In genomic region chr6:404685-405423, GRCh38 we compare ENCODE assay signal across 17 cellular contexts. TPM values are rescaled to one million over a fixed set of nuclear protein-coding genes. Genes with fewer than 3 reads are reported as not detected.
DNase-seq lines count a peak whose midpoint lies in the region; ATAC-seq and TF ChIP-seq lines count a peak whose summit lies in the region.
"Had no signal": no experiment of that assay in that cellular context is flagged by ENCODE, and none has a peak within 500 bp of the region (broad histone marks: within the 10 kb centered on the region; RNA-seq: fewer than 3 reads in every experiment).

No MANE protein-coding gene starts in this region.

- CTCF ChIA-PET in CD8-positive, alpha-beta T cell (lab: Charles Lee), result interaction anchor here (1.8 to 2.2 kb wide), 2 partner anchors 10 to 13 kb away, joined by 9 to 10 read pairs; partner anchors contain the start of gene IRF4
- CTCF ChIA-PET in activated CD8-positive, alpha-beta T cell treated with anti-CD3 and anti-CD28 coated beads, Interleukin-2, amount 10 ng/mL, durations not matched to agents 7 days and 5 days (lab: Charles Lee), result interaction anchor here (0.7 to 5.5 kb wide), 19 partner anchors 7 to 251 kb away, joined by 3 to 71 read pairs (median 5); partner anchors contain the start of gene IRF4
- CTCF ChIA-PET in PC-3 (lab: Charles Lee), result no interaction called here

- H4K20me1 ChIP-seq in PC-3 (ENCODE audit: low read length), result no peaks in the 10 kb centered on the region

- H3K27ac Mint-ChIP-seq in CD8-positive, alpha-beta T cell, result peak overlapping the region; percentile 88
- H3K27ac Mint-ChIP-seq in activated CD8-positive, alpha-beta T cell treated with anti-CD3 and anti-CD28 coated beads, Interleukin-2, amount 10 ng/mL, durations not matched to agents 7 days and 5 days, result peak overlapping the region; percentile 88
- H3K27ac Mint-ChIP-seq in memory B cell, result peak overlapping the region; percentile 90
- H3K27ac Mint-ChIP-seq: HFFc6 had no signal

- intact Hi-C loops in CD8-positive, alpha-beta T cell (cut with DNase I, micrococcal nuclease), result no loop called here
- intact Hi-C loops in posterior vena cava (cut with DNase I), result no loop called here
- intact Hi-C loops in PC-3 (cut with micrococcal nuclease), result no loop called here

- no peaks in the 10 kb centered on the region for H3F3A ChIP-seq in PC-3 (ENCODE audit: low read length, unreplicated experiment)

- peaks cover 27% of the 10 kb centered on the region for H3K4me1 Mint-ChIP-seq in CD8-positive, alpha-beta T cell (ENCODE audit: low read depth)
- peaks cover 85% of the 10 kb centered on the region for H3K4me1 Mint-ChIP-seq in activated CD8-positive, alpha-beta T cell treated with anti-CD3 and anti-CD28 coated beads, Interleukin-2, amount 10 ng/mL, durations not matched to agents 7 days and 5 days (ENCODE audit: low read depth)
- H3K4me1 Mint-ChIP-seq in memory B cell, result peaks cover 37% of the 10 kb centered on the region

- no peaks in the 10 kb centered on the region for H3K79me2 ChIP-seq in PC-3 (ENCODE audit: low read length)

- H3K4me2 ChIP-seq in PC-3 (ENCODE audit: low read length), result no peak overlapping the region

- peak; percentile 55 for ATAC-seq in CD8-positive, alpha-beta T cell
- ATAC-seq in activated CD8-positive, alpha-beta T cell treated with anti-CD3 and anti-CD28 coated beads, Interleukin-2, amount 10 ng/mL, durations not matched to agents 7 days and 5 days, result peak; percentile 38
- ATAC-seq in memory B cell (ENCODE audit: low read depth) (peak; percentile 57), PC-3 (no peak)

- H3K9me3 Mint-ChIP-seq in CD8-positive, alpha-beta T cell, result no peaks in the 10 kb centered on the region
- no peaks in the 10 kb centered on the region for H3K9me3 Mint-ChIP-seq in activated CD8-positive, alpha-beta T cell treated with anti-CD3 and anti-CD28 coated beads, Interleukin-2, amount 10 ng/mL, durations not matched to agents 7 days and 5 days (ENCODE audit: insufficient read depth)
- H3K9me3 Mint-ChIP-seq in memory B cell, result no peaks in the 10 kb centered on the region

- POLR2A ChIA-PET in CD8-positive, alpha-beta T cell (lab: Charles Lee), result interaction anchor here (1.0 to 3.1 kb wide), 2 partner anchors 12 to 85 kb away, joined by 5 to 22 read pairs; partner anchors contain the start of gene IRF4
- POLR2A ChIA-PET in activated CD8-positive, alpha-beta T cell treated with anti-CD3 and anti-CD28 coated beads, Interleukin-2, amount 10 ng/mL, durations not matched to agents 7 days and 5 days (lab: Charles Lee), result interaction anchor here (0.9 to 15.9 kb wide), 9 partner anchors 8 to 148 kb away, joined by 3 to 231 read pairs (median 12); partner anchors contain the start of gene IRF4
- POLR2A ChIA-PET in PC-3 (lab: Charles Lee; ENCODE audit: unreplicated experiment), result no interaction called here

- no peaks in the 10 kb centered on the region for H3K9me3 ChIP-seq in CD8-positive, alpha-beta T cell (ENCODE audit: low read length)
- no peaks in the 10 kb centered on the region for H3K9me3 ChIP-seq in PC-3 (ENCODE audit: low read length)

- no TSS peak for BruUV-seq in PC-3 (replicated peaks; lab: Mats Ljungman, UMichigan)

- no peaks in the 10 kb centered on the region for H3K36me3 ChIP-seq in CD8-positive, alpha-beta T cell (ENCODE audit: insufficient read depth, low read length)
- H3K36me3 ChIP-seq in PC-3 (ENCODE audit: low read depth, low read length), result no peaks in the 10 kb centered on the region

- peak; percentile 46 for TF ChIP-seq POLR2A in GM19193 (IDR thresholded peaks at IDR 0.05; ENCODE audit: extremely low read depth, insufficient read depth, insufficient read length)

- peak overlapping the region; percentile 14 for H3K4me3 ChIP-seq in CD8-positive, alpha-beta T cell (ENCODE audit: low read depth, low read length)
- no peak overlapping the region for H3K4me3 ChIP-seq in PC-3 (ENCODE audit: low read length)

- no peak overlapping the region for H3K9ac ChIP-seq in PC-3 (ENCODE audit: low read length)

- TF ChIP-seq CTCF in CD8-positive, alpha-beta T cell (IDR thresholded peaks at IDR 0.05), result no peak
- no peak for TF ChIP-seq CTCF in PC-3 (conservative IDR thresholded peaks at IDR 0.05; ENCODE audit: low read depth, low read length)

- peaks cover 28% of the 10 kb centered on the region for H3K4me1 ChIP-seq in CD8-positive, alpha-beta T cell (ENCODE audit: insufficient read depth, low read length)
- H3K4me1 ChIP-seq in PC-3 (ENCODE audit: insufficient read depth, low read length), result peaks cover 14% of the 10 kb centered on the region

- no peaks in the 10 kb centered on the region for H3K27me3 ChIP-seq in CD8-positive, alpha-beta T cell (ENCODE audit: insufficient read depth, low read length)
- peaks cover 56% of the 10 kb centered on the region for H3K27me3 ChIP-seq in PC-3 (ENCODE audit: low read length)

- no peaks in the 10 kb centered on the region for H3K27me3 Mint-ChIP-seq in CD8-positive, alpha-beta T cell (ENCODE audit: low read depth)
- H3K27me3 Mint-ChIP-seq in activated CD8-positive, alpha-beta T cell treated with anti-CD3 and anti-CD28 coated beads, Interleukin-2, amount 10 ng/mL, durations not matched to agents 7 days and 5 days (ENCODE audit: low read depth), result no peaks in the 10 kb centered on the region
- H3K27me3 Mint-ChIP-seq in memory B cell, result no peaks in the 10 kb centered on the region

- H3K27ac ChIP-seq in CD8-positive, alpha-beta T cell (ENCODE audit: low read depth, low read length), result no peak overlapping the region
- H3K27ac ChIP-seq in PC-3 (ENCODE audit: low read length), result no peak overlapping the region
- H3K27ac ChIP-seq: C4-2B had no signal

- peak overlapping the region; percentile 79 for H3K4me3 Mint-ChIP-seq in CD8-positive, alpha-beta T cell
- H3K4me3 Mint-ChIP-seq in activated CD8-positive, alpha-beta T cell treated with anti-CD3 and anti-CD28 coated beads, Interleukin-2, amount 10 ng/mL, durations not matched to agents 7 days and 5 days, result peak overlapping the region; percentile 75
- H3K4me3 Mint-ChIP-seq in memory B cell, result peak overlapping the region; percentile 71
- H3K4me3 Mint-ChIP-seq: HFFc6 had no signal

- H3K9me2 ChIP-seq in PC-3 (replicated peaks; ENCODE audit: low read length), result no peaks in the 10 kb centered on the region

- peak in 2 of 7 experiments; percentile 20 to 29 for DNase-seq in CD8-positive, alpha-beta T cell
- DNase-seq in activated CD8-positive, alpha-beta T cell treated with anti-CD3 and anti-CD28 coated beads, Interleukin-2, amount 10 ng/mL, durations not matched to agents 7 days and 5 days, result peak; percentile 51
- no peak for DNase-seq in memory B cell (ENCODE audit: low spot score in 2 of 2)
- no peak for DNase-seq in SKM-1 treated with dmso at 0.1 percent for 144 hours (lab: John Stamatoyannopoulos, UW; ENCODE audit: unreplicated experiment)
- DNase-seq in iPS-NIHi11 (ENCODE audit: low spot score), result no peak
- DNase-seq in posterior vena cava (ENCODE audit: low spot score), result no peak
- DNase-seq in PC-3, result no peak
- DNase-seq: activated effector memory CD4-positive, alpha-beta T cell treated with Interleukin-2 at 50 U/mL for 16 hours; HFFc6; kidney; MV-4-11; NCI-H2171 treated with DMSO at 0.1 percent for 48 hours had no signal

- peaks cover 48% of the 10 kb centered on the region for H3K36me3 Mint-ChIP-seq in CD8-positive, alpha-beta T cell
- peaks cover 93% of the 10 kb centered on the region for H3K36me3 Mint-ChIP-seq in activated CD8-positive, alpha-beta T cell treated with anti-CD3 and anti-CD28 coated beads, Interleukin-2, amount 10 ng/mL, durations not matched to agents 7 days and 5 days (ENCODE audit: low read depth)
- peaks cover 56% of the 10 kb centered on the region for H3K36me3 Mint-ChIP-seq in memory B cell

- H2AFZ ChIP-seq in PC-3 (ENCODE audit: low read length), result no peak overlapping the region

RNA-seq across cellular contexts. Expression of gene IRF4, which starts 13.3 kb away (rescaled TPM):
- 10 to 100 TPM; 24.7 to 25.6 TPM for total RNA-seq in CD8-positive, alpha-beta T cell
- 10 to 100 TPM; 91.2 to 95.2 TPM for total RNA-seq in activated CD8-positive, alpha-beta T cell treated with anti-CD3 and anti-CD28 coated beads, Interleukin-2, amount 10 ng/mL, durations not matched to agents 7 days and 5 days
- total RNA-seq in posterior vena cava, result 1 to 10 TPM; 1.7 to 2.7 TPM
- 0.15 TPM in 1 of 2 replicates, not detected in the other for total RNA-seq in PC-3 (2014; rRNA removed)
- total RNA-seq: bronchial epithelial cell, endothelial cell of umbilical vein, glomerular endothelial cell, HFFc6 had no signal

Comparison
In these comparisons a context has a peak if more than half of its experiments do, and no peak if none do; other contexts are left out.
1. RNA of gene IRF4, which starts 13.3 kb away (total RNA-seq): 91.2 to 95.2 TPM in activated CD8-positive, alpha-beta T cell treated with anti-CD3 and anti-CD28 coated beads, Interleukin-2, amount 10 ng/mL, durations not matched to agents 7 days and 5 days and 24.7 to 25.6 TPM in CD8-positive, alpha-beta T cell; 1.7 to 2.7 TPM in posterior vena cava and 0.15 TPM in PC-3; every median in the first group is over 4 times any median in the second.
2. Peak in every context shown above with its lines, with median percentiles within 50 percentile points of each other: H3K27ac Mint-ChIP-seq and H3K4me3 Mint-ChIP-seq.